ENCODE assay signal across 8 cellular contexts in the genomic region with DNA sequence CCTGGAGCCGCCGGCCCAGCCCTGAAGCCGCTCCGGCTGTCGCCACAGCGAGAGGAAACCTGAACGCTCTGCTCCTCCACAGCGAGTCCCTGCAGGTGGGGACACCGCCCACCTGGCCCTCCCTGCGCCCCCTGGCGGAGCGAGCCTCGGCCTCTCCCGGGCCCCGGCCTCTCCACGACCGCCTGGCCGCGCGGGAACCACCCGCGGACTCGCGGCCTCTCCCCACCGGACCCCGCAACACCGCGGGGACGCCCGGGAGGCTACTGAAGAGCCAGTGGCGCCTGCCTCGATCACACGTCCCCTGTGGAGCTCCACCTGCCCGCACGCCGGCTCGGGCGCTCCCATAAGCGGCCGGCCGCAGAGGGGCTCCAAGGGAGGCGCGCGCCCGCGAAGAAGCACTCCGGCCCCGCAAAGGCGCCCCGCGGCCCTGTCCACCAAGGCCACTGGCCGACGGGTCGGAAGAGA.
A peak's percentile ranks its signal among the peaks of the same experiment; 100 is the strongest.
DNase-seq lines count a peak whose midpoint lies in the region; ATAC-seq, FAIRE-seq and TF ChIP-seq lines count a peak whose summit lies in the region.

No MANE protein-coding gene starts in this region.

- ATAC-seq in activated CD4-positive, alpha-beta T cell treated with anti-CD3 and anti-CD28 coated beads for 36 hours, result peak; percentile 57
- peak; percentile 99 to 100 (median 99) for ATAC-seq in right lobe of liver

- peaks cover 51% of the 10 kb centered on the region for H3K4me1 Mint-ChIP-seq in activated CD4-positive, alpha-beta T cell treated with anti-CD3 and anti-CD28 coated beads for 36 hours

- POLR2A ChIA-PET in activated CD4-positive, alpha-beta T cell treated with anti-CD3 and anti-CD28 coated beads for 36 hours (lab: Charles Lee), result no interaction called here

- H3K4me3 Mint-ChIP-seq in activated CD4-positive, alpha-beta T cell treated with anti-CD3 and anti-CD28 coated beads for 36 hours, result peak overlapping the region; percentile 69

- FAIRE-seq in D721Med (lab: Jason Lieb, UNC), result no peak

- intact Hi-C loops in activated CD4-positive, alpha-beta T cell treated with anti-CD3 and anti-CD28 coated beads for 36 hours (cut with DNase I, micrococcal nuclease), result loop anchor here in 1 of 2 experiments (1.0 to 5.0 kb wide), 5 partner anchors 31 to 201 kb away; no protein-coding TSS in a partner anchor
- intact Hi-C loops in right lobe of liver (cut with DNase I), result no loop called here

- CTCF ChIA-PET in activated CD4-positive, alpha-beta T cell treated with anti-CD3 and anti-CD28 coated beads for 36 hours (lab: Charles Lee), result interaction anchor here (0.6 to 5.8 kb wide), 23 partner anchors 9 to 331 kb away, joined by 3 to 75 read pairs (median 5); partner anchors contain the start of genes PBXIP1 and PMVK

- H3K9me3 ChIP-seq in right lobe of liver, result no peaks in the 10 kb centered on the region

- H3K27me3 Mint-ChIP-seq in activated CD4-positive, alpha-beta T cell treated with anti-CD3 and anti-CD28 coated beads for 36 hours, result no peaks in the 10 kb centered on the region

- peak overlapping the region; percentile 27 to 54 (median 41) for H3K4me3 ChIP-seq in right lobe of liver

- TF ChIP-seq CTCF in D721Med (IDR thresholded peaks at IDR 0.05; ENCODE audit: insufficient read depth, missing control alignments) (no peak), right lobe of liver (IDR thresholded peaks at IDR 0.05) (peak; percentile 77 to 88 (median 78))

- H3K27ac ChIP-seq in right lobe of liver, result no peak overlapping the region

- H3K36me3 ChIP-seq in right lobe of liver, result no peaks in the 10 kb centered on the region

- TF ChIP-seq POLR2A in right lobe of liver (IDR thresholded peaks at IDR 0.05), result no peak

- H3K36me3 Mint-ChIP-seq in activated CD4-positive, alpha-beta T cell treated with anti-CD3 and anti-CD28 coated beads for 36 hours (ENCODE audit: low read depth), result no peaks in the 10 kb centered on the region

- DNase-seq in D721Med (ENCODE audit: insufficient read length, low spot score) (peak; percentile 61), HuH-7.5 (ENCODE audit: low spot score) (peak; percentile 86), cerebellum (ENCODE audit: low spot score) (peak; percentile 53), right lobe of liver (peak; percentile 80 to 87 (median 82)), NCI-H1436 (lab: John Stamatoyannopoulos, UW) (no peak), GDM1 (lab: John Stamatoyannopoulos, UW) (no peak)
- DNase-seq in activated CD4-positive, alpha-beta T cell treated with anti-CD3 and anti-CD28 coated beads for 36 hours, result peak; percentile 90
- peak; percentile 69 for DNase-seq in stimulated activated CD8-positive, alpha-beta memory T cell treated with anti-CD3 and anti-CD28 coated beads, Interleukin-15, amount 100 ng/mL, for 1 hour (ENCODE audit: low read depth)

- peak overlapping the region; percentile 97 for H3K27ac Mint-ChIP-seq in activated CD4-positive, alpha-beta T cell treated with anti-CD3 and anti-CD28 coated beads for 36 hours

- no peaks in the 10 kb centered on the region for H3K4me1 ChIP-seq in right lobe of liver

- H3K27me3 ChIP-seq in right lobe of liver, result no peaks in the 10 kb centered on the region

- H3K9me3 Mint-ChIP-seq in activated CD4-positive, alpha-beta T cell treated with anti-CD3 and anti-CD28 coated beads for 36 hours (ENCODE audit: low read depth), result no peaks in the 10 kb centered on the region

- WGBS in right lobe of liver (ENCODE audit: insufficient coverage, low coverage, low lambda C conversion rate, missing lambda C conversion rate), result 0% methylated on average over 8 of the region's 54 CpGs

Comparison
In these comparisons a context has a peak if more than half of its experiments do, and no peak if none do; other contexts are left out.
1. DNase-seq: peak in D721Med (single experiment), HuH-7.5 (single experiment), activated CD4-positive, alpha-beta T cell treated with anti-CD3 and anti-CD28 coated beads for 36 hours (single experiment), cerebellum (single experiment), right lobe of liver (3 of 3) and stimulated activated CD8-positive, alpha-beta memory T cell treated with anti-CD3 and anti-CD28 coated beads, Interleukin-15, amount 100 ng/mL, for 1 hour (single experiment); none in NCI-H1436 (single experiment) and GDM1 (single experiment).